ENCODE assay signal across 14 cellular contexts in the genomic region with DNA sequence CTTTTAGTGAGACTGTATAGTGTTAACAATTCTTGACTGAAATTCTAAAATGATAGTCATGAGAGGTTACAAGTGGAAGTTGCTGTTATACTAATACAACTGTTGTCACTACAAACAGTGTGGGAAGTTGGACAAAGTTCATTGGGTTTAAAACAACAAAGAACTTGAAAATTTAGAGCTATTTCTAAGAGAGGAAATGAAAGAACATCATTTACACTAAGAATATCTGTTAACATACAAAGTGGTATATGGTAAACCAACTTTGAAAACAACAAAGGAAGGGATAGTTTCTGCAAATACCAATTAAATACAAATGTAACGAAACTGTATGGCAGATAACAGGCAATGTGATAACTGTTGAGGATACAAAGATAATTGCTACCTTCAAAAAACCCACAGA. TPM values are rescaled to one million over a fixed set of nuclear protein-coding genes. Genes with fewer than 3 reads are reported as not detected.
A peak's percentile ranks its signal among the peaks of the same experiment; 100 is the strongest.
DNase-seq lines count a peak whose midpoint lies in the region; ATAC-seq, FAIRE-seq and TF ChIP-seq lines count a peak whose summit lies in the region.
"Had no signal": no experiment of that assay in that cellular context is flagged by ENCODE, and none has a peak within 500 bp of the region (broad histone marks: within the 10 kb centered on the region; RNA-seq: fewer than 3 reads in every experiment).

No MANE protein-coding gene starts in this region.

- intact Hi-C loops in tibial artery (cut with DNase I; ENCODE audit: low total_unique reads) = loop anchor here (10.0 kb wide), 1 partner anchor 1641 kb away; no protein-coding TSS in a partner anchor

- no peaks in the 10 kb centered on the region for H3K9me3 ChIP-seq in tibial artery
- H3K9me3 ChIP-seq: breast epithelium, Caco-2 had no signal

- H3K27ac ChIP-seq in tibial artery = no peak overlapping the region
- H3K27ac ChIP-seq: breast epithelium had no signal

- no peak for TF ChIP-seq CTCF in tibial artery (IDR thresholded peaks at IDR 0.05)

- H3K4me1 ChIP-seq in tibial artery = peaks cover 0 to 32% (median 2%) of the 10 kb centered on the region in 4 donors
- H3K4me1 ChIP-seq: breast epithelium had no signal

- ATAC-seq in GM21390 (IDR thresholded peaks at IDR 0.05; ENCODE audit: unreplicated experiment) = peak; percentile 69
- ATAC-seq in HG03066 (IDR thresholded peaks at IDR 0.05; ENCODE audit: low read depth, unreplicated experiment) = peak; percentile 69
- ATAC-seq in left lobe of liver = peak; percentile 44

- DNase-seq in GM18507 (ENCODE audit: extremely low spot score, insufficient read length, low read depth) (no peak), left lobe of liver (ENCODE audit: low spot score) (no peak), tibial artery (no peak), COLO668 (lab: John Stamatoyannopoulos, UW; ENCODE audit: unreplicated experiment) (no peak), NAMALWA (ENCODE audit: low spot score) (no peak)
- DNase-seq in effector CD8-positive, alpha-beta T cell (lab: John Stamatoyannopoulos, UW) = no peak
- DNase-seq: Caco-2; islet precursor cell; NCI-H2081 treated with DMSO at 0.1 percent for 48 hours; occipital lobe; stimulated activated CD4-positive, alpha-beta T cell treated with anti-CD3 and anti-CD28 coated beads, Interleukin-4, amount 100 ng/mL, for 24 hours had no signal

- H3K27me3 ChIP-seq in tibial artery = no peaks in the 10 kb centered on the region
- H3K27me3 ChIP-seq: breast epithelium had no signal

- no peaks in the 10 kb centered on the region for H3K36me3 ChIP-seq in tibial artery
- H3K36me3 ChIP-seq: breast epithelium had no signal

- peak; percentile 56 for FAIRE-seq in GM18507 (lab: Jason Lieb, UNC)

- H3K4me3 ChIP-seq in tibial artery = no peak overlapping the region
- H3K4me3 ChIP-seq: breast epithelium had no signal

RNA-seq across cellular contexts. Expression of a gene that starts 11.6 kb away (rescaled TPM):
- 29.5 TPM for total RNA-seq in left lobe of liver
